12 cellular contexts compared by ENCODE assay signal in the genomic region with DNA sequence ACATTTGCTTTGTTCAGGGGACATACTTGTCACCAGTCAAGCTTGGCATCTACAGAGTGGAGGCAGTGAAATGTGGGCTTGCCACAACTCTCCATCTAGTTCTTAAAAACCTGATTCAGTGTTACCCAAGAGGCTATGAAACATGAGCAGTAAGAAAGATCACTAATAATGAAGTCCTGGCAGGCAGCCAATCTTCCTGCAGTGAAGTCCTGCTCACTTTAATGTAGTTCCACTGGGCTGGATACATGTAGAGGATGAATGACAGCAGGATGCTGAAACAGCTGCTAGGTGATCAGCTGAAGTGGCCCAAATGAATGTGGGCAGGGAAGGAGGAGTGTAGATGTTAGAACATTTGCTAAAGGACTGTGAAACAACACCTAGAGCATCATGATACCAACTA.
DNase-seq lines count a peak whose midpoint lies in the region; ATAC-seq and TF ChIP-seq lines count a peak whose summit lies in the region.
"Had no signal": no experiment of that assay in that cellular context is flagged by ENCODE, and none has a peak within 500 bp of the region (broad histone marks: within the 10 kb centered on the region; RNA-seq: fewer than 3 reads in every experiment).

No MANE protein-coding gene starts in this region.

- DNase-seq in AG08395 (ENCODE audit: low spot score) (peak; percentile 1), NCI-H1105 treated with DMSO at 0.1 percent for 48 hours (lab: John Stamatoyannopoulos, UW) (peak; percentile 93), NCI-H345 (lab: John Stamatoyannopoulos, UW) (peak; percentile 98), astrocyte of the spinal cord (ENCODE audit: low read depth, low spot score) (peak; percentile 0), RKO (ENCODE audit: low spot score) (no peak)
- DNase-seq in stimulated activated CD4-positive, alpha-beta T cell treated with anti-CD3 and anti-CD28 coated beads, Interleukin-4, amount 100 ng/mL, for 24 hours = no peak
- DNase-seq: heart right ventricle, left colon, T-cell had no signal

- in situ Hi-C loops in astrocyte of the spinal cord (cut with HindIII; ENCODE audit: low sequenced_read_pairs) = no loop called here

- no peak for ATAC-seq in GM19467 (IDR thresholded peaks at IDR 0.05; ENCODE audit: unreplicated experiment)
- no peak for ATAC-seq in activated CD4-positive, CD25-positive, alpha-beta regulatory T cell treated with anti-CD3 and anti-CD28 coated beads, Interleukin-2, amount 50 U/mL, for 24 hours
- ATAC-seq: heart right ventricle, left colon, T-cell had no signal

- no peak for TF ChIP-seq CTCF in astrocyte of the spinal cord (IDR thresholded peaks at IDR 0.05; ENCODE audit: low read depth, low read length)

- H3K4me3 ChIP-seq in astrocyte of the spinal cord (ENCODE audit: low read depth, low read length) = no peak overlapping the region
- H3K4me3 ChIP-seq: heart right ventricle, PC-9 had no signal

Comparison
In these comparisons a context has a peak if more than half of its experiments do, and no peak if none do; other contexts are left out.
1. DNase-seq: peak in AG08395 (single experiment), NCI-H1105 treated with DMSO at 0.1 percent for 48 hours (single experiment), NCI-H345 (single experiment) and astrocyte of the spinal cord (single experiment); none in stimulated activated CD4-positive, alpha-beta T cell treated with anti-CD3 and anti-CD28 coated beads, Interleukin-4, amount 100 ng/mL, for 24 hours (single experiment) and RKO (single experiment).